In the genomic region with DNA sequence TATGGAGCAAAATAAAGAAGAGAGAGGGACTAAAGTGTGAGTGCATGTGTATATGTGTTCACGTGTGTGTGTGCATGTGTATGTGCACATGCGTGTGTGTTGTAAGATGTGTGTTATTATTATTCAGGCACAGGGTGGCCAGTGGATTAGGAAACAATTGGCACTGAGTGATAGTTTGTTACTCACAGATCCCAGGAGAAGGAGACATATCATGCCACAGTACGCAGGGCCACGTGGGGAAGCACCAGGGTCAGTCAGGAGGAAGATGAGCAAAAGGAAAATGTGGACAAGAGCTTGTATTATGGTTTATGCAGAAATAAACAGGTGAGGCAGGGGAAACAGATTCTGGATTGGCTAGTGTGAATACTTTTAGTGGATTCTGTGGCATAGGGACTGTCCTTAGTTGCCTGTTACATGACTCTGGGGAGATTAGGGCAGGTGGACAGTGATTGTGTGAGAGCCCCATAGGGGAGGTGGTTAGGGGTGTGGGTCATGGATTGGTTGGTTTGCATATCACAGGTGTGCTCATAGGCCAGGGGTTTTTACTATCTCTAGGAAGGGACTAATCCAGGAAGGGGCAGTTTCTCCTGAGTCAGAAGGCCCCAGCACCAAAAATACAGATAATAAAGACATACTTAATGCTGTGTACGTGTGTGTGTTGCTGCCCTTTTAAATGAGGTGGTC, we compare ENCODE assay signal across 15 cellular contexts.
DNase-seq lines count a peak whose midpoint lies in the region; ATAC-seq, FAIRE-seq and TF ChIP-seq lines count a peak whose summit lies in the region.
"Had no signal": no experiment of that assay in that cellular context is flagged by ENCODE, and none has a peak within 500 bp of the region (broad histone marks: within the 10 kb centered on the region; RNA-seq: fewer than 3 reads in every experiment).

No MANE protein-coding gene starts in this region.

- FAIRE-seq in HepG2 (lab: Jason Lieb, UNC) = no peak

- H3K27me3 ChIP-seq in HepG2 (ENCODE audit: control insufficient read depth in 1 of 2, insufficient read depth in 2 of 2, low read length in 2 of 2) (no peaks in the 10 kb centered on the region), right lobe of liver (no peaks in the 10 kb centered on the region)
- H3K27me3 ChIP-seq: BLaER1 had no signal

- no peak overlapping the region for H2AFZ ChIP-seq in HepG2 (ENCODE audit: low read length)

- TF ChIP-seq POLR2A in HepG2 (IDR thresholded peaks at IDR 0.05; ENCODE audit: insufficient read depth in 1 of 2, low read depth in 2 of 2, low read length in 2 of 2) (no peak), right lobe of liver (IDR thresholded peaks at IDR 0.05) (no peak)

- DNase-seq in HepG2 (ENCODE audit: low spot score) = no peak
- DNase-seq in right lobe of liver = no peak
- no peak for DNase-seq in nephron progenitor cell
- no peak for DNase-seq in GM19238 (ENCODE audit: insufficient read length, low spot score)
- DNase-seq: 8988T; AML-193; CD4-positive, CD25-positive, alpha-beta regulatory T cell; DMS53; GF-D8; HCEC 1CT; HFFc6 had no signal

- H3K36me3 Mint-ChIP-seq in dendritic cell treated with granulocyte-macrophage colony-stimulating factor and Interleukin-4, amounts not matched to agents 40 ng/mL and 50 ng/mL, for 4 days (ENCODE audit: low read depth) = peaks cover 9% of the 10 kb centered on the region
- peaks cover 30% of the 10 kb centered on the region for H3K36me3 Mint-ChIP-seq in nephron progenitor cell (ENCODE audit: low read depth)
- H3K36me3 Mint-ChIP-seq: CD4-positive, CD25-positive, alpha-beta regulatory T cell had no signal

- H3K27ac Mint-ChIP-seq in dendritic cell treated with granulocyte-macrophage colony-stimulating factor and Interleukin-4, amounts not matched to agents 40 ng/mL and 50 ng/mL, for 4 days = peak overlapping the region; percentile 2
- peak overlapping the region; percentile 8 for H3K27ac Mint-ChIP-seq in nephron progenitor cell
- H3K27ac Mint-ChIP-seq: CD4-positive, CD25-positive, alpha-beta regulatory T cell; HFFc6 had no signal

- H3K9me3 Mint-ChIP-seq in dendritic cell treated with granulocyte-macrophage colony-stimulating factor and Interleukin-4, amounts not matched to agents 40 ng/mL and 50 ng/mL, for 4 days = no peaks in the 10 kb centered on the region
- peaks cover 30% of the 10 kb centered on the region for H3K9me3 Mint-ChIP-seq in nephron progenitor cell

- no peak for TF ChIP-seq RAD21 in HepG2 (CRISPR knock-in tag; IDR thresholded peaks at IDR 0.05)

- H3K4me3 Mint-ChIP-seq in dendritic cell treated with granulocyte-macrophage colony-stimulating factor and Interleukin-4, amounts not matched to agents 40 ng/mL and 50 ng/mL, for 4 days = no peak overlapping the region
- no peak overlapping the region for H3K4me3 Mint-ChIP-seq in nephron progenitor cell
- H3K4me3 Mint-ChIP-seq: CD4-positive, CD25-positive, alpha-beta regulatory T cell; HFFc6 had no signal

- no peaks in the 10 kb centered on the region for H3K36me3 ChIP-seq in HepG2 (replicated peaks in 1 of 2; ENCODE audit: control insufficient read depth in 1 of 2, insufficient read depth in 2 of 2, low read length in 2 of 2)
- no peaks in the 10 kb centered on the region for H3K36me3 ChIP-seq in right lobe of liver
- H3K36me3 ChIP-seq: BLaER1 had no signal

- CTCF ChIA-PET in HepG2 (lab: Yijun Ruan, JAX; ENCODE audit: low intra/inter-chr PET ratio, low total read pairs) = no interaction called here

- WGBS in HepG2 (ENCODE audit: low lambda C conversion rate) = 35% methylated on average over 5 of the region's 5 CpGs
- 90% methylated on average over 5 of the region's 5 CpGs for WGBS in right lobe of liver (ENCODE audit: insufficient coverage, low coverage, low lambda C conversion rate, missing lambda C conversion rate)

- H3K79me2 ChIP-seq in HepG2 (ENCODE audit: insufficient read depth, low read length) = no peaks in the 10 kb centered on the region

- H3K9ac ChIP-seq in HepG2 (ENCODE audit: insufficient read depth, low read depth, low read length) = no peak overlapping the region
- H3K9ac ChIP-seq: BLaER1 had no signal

- H3K4me1 ChIP-seq in HepG2 (ENCODE audit: insufficient read depth, low read length) = no peaks in the 10 kb centered on the region
- no peaks in the 10 kb centered on the region for H3K4me1 ChIP-seq in right lobe of liver
- H3K4me1 ChIP-seq: BLaER1 had no signal

- no TSS peak for BruUV-seq in HepG2 (replicated peaks; lab: Mats Ljungman, UMichigan)

- no peaks in the 10 kb centered on the region for H3K27me3 Mint-ChIP-seq in dendritic cell treated with granulocyte-macrophage colony-stimulating factor and Interleukin-4, amounts not matched to agents 40 ng/mL and 50 ng/mL, for 4 days
- no peaks in the 10 kb centered on the region for H3K27me3 Mint-ChIP-seq in nephron progenitor cell (ENCODE audit: low read depth, poor library complexity)
- H3K27me3 Mint-ChIP-seq: CD4-positive, CD25-positive, alpha-beta regulatory T cell had no signal

- in situ Hi-C loops in HepG2 (cut with HindIII; ENCODE audit: extremely low pct_ligation_motif_present, low pct_unique_long_range_greater_than_20kb) = no loop called here

- H3K4me3 ChIP-seq in HepG2 (replicated peaks in 1 of 3; ENCODE audit: insufficient read depth in 1 of 3, low read depth in 2 of 3, low read length in 3 of 3) (no peak overlapping the region), right lobe of liver (no peak overlapping the region)
- H3K4me3 ChIP-seq: BLaER1 had no signal

- TF ChIP-seq EP300 in HepG2 (IDR thresholded peaks at IDR 0.05; ENCODE audit: low read depth in 2 of 2, low read length in 2 of 2) (no peak), HepG2 (CRISPR knock-in tag; IDR thresholded peaks at IDR 0.05; ENCODE audit: borderline replicate concordance) (no peak)

- POLR2A ChIA-PET in HepG2 (lab: Yijun Ruan, JAX) = no interaction called here

- intact Hi-C loops in HepG2 (cut with micrococcal nuclease; ENCODE audit: unreplicated experiment) = no loop called here
- intact Hi-C loops in right lobe of liver (cut with DNase I) = no loop called here
- intact Hi-C loops in dendritic cell treated with granulocyte-macrophage colony-stimulating factor and Interleukin-4, amounts not matched to agents 40 ng/mL and 50 ng/mL, for 4 days (cut with micrococcal nuclease) = no loop called here

- ATAC-seq in HepG2 (no peak), right lobe of liver (no peak), HG02885 (IDR thresholded peaks at IDR 0.05; ENCODE audit: poor library complexity, unreplicated experiment) (no peak), HG03025 (IDR thresholded peaks at IDR 0.05; ENCODE audit: low FRiP score, unreplicated experiment) (no peak)

- TF ChIP-seq CTCF in HepG2 (CRISPR knock-in tag; IDR thresholded peaks at IDR 0.05) = no peak
- TF ChIP-seq CTCF in right lobe of liver (IDR thresholded peaks at IDR 0.05) = no peak
- no peak for TF ChIP-seq CTCF in nephron progenitor cell (IDR thresholded peaks at IDR 0.05)

- no peaks in the 10 kb centered on the region for H4K20me1 ChIP-seq in HepG2 (ENCODE audit: insufficient read depth, low read length)
- H4K20me1 ChIP-seq: BLaER1 had no signal

- peaks cover 63% of the 10 kb centered on the region for H3K4me1 Mint-ChIP-seq in dendritic cell treated with granulocyte-macrophage colony-stimulating factor and Interleukin-4, amounts not matched to agents 40 ng/mL and 50 ng/mL, for 4 days (ENCODE audit: low read depth)
- peaks cover 46% of the 10 kb centered on the region for H3K4me1 Mint-ChIP-seq in nephron progenitor cell
- H3K4me1 Mint-ChIP-seq: CD4-positive, CD25-positive, alpha-beta regulatory T cell had no signal

- no peak overlapping the region for H3K27ac ChIP-seq in HepG2 (ENCODE audit: extremely low read length, insufficient read depth, low read length)
- no peak overlapping the region for H3K27ac ChIP-seq in right lobe of liver
- H3K27ac ChIP-seq: BLaER1 had no signal

- no peaks in the 10 kb centered on the region for H3K9me3 ChIP-seq in HepG2 (ENCODE audit: low read length)
- H3K9me3 ChIP-seq in right lobe of liver = no peaks in the 10 kb centered on the region
- H3K9me3 ChIP-seq: BLaER1 had no signal

- H3K4me2 ChIP-seq in HepG2 (ENCODE audit: low read depth, low read length) = no peak overlapping the region
- H3K4me2 ChIP-seq: BLaER1 had no signal

TF ChIP-seq in HepG2, 621 proteins besides CTCF, POLR2A, EP300 and RAD21:
- TF ChIP-seq, protein P1, sequence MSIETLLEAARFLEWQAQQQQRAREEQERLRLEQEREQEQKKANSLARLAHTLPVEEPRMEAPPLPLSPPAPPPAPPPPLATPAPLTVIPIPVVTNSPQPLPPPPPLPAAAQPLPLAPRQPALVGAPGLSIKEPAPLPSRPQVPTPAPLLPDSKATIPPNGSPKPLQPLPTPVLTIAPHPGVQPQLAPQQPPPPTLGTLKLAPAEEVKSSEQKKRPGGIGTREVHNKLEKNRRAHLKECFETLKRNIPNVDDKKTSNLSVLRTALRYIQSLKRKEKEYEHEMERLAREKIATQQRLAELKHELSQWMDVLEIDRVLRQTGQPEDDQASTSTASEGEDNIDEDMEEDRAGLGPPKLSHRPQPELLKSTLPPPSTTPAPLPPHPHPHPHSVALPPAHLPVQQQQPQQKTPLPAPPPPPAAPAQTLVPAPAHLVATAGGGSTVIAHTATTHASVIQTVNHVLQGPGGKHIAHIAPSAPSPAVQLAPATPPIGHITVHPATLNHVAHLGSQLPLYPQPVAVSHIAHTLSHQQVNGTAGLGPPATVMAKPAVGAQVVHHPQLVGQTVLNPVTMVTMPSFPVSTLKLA (IDR thresholded peaks at IDR 0.05) = peak; percentile 49; the same call in 1 of the 2 replicates
- no peak for TF ChIP-seq ISX (CRISPR knock-in tag; conservative IDR thresholded peaks at IDR 0.05)
TF ChIP-seq in HepG2: peak in this region for 1.
